ENCODE assay signal across 22 cellular contexts in genomic region chr19:7460562-7460966, GRCh38. TPM values are rescaled to one million over a fixed set of nuclear protein-coding genes. Genes with fewer than 3 reads are reported as not detected.
DNase-seq lines count a peak whose midpoint lies in the region; FAIRE-seq and TF ChIP-seq lines count a peak whose summit lies in the region.
"Had no signal": no experiment of that assay in that cellular context is flagged by ENCODE, and none has a peak within 500 bp of the region (broad histone marks: within the 10 kb centered on the region; RNA-seq: fewer than 3 reads in every experiment).

No MANE protein-coding gene starts in this region.

- TF ChIP-seq CTCF in osteoblast (IDR thresholded peaks at IDR 0.05; ENCODE audit: extremely low read depth, low read depth, low read length), result no peak
- TF ChIP-seq CTCF in prostate gland (IDR thresholded peaks at IDR 0.05), result no peak

- peaks cover 24% of the 10 kb centered on the region for H3K36me3 ChIP-seq in osteoblast (ENCODE audit: insufficient read depth, low read length)
- peaks cover 6 to 23% of the 10 kb centered on the region in 2 donors for H3K36me3 ChIP-seq in prostate gland

- intact Hi-C loops in activated CD4-positive, alpha-beta T cell treated with anti-CD3 and anti-CD28 coated beads, Interleukin-2, amount 10 ng/mL, durations not matched to agents 24 days and 14 days (cut with micrococcal nuclease), result no loop called here
- intact Hi-C loops in prostate gland (cut with DNase I), result no loop called here

- H3K9me3 ChIP-seq in osteoblast (ENCODE audit: low read depth, low read length) (no peaks in the 10 kb centered on the region), prostate gland (no peaks in the 10 kb centered on the region)
- H3K9me3 ChIP-seq: body of pancreas, gastrocnemius medialis had no signal

- no peak overlapping the region for H3K4me3 Mint-ChIP-seq in activated CD4-positive, alpha-beta T cell treated with anti-CD3 and anti-CD28 coated beads, Interleukin-2, amount 10 ng/mL, durations not matched to agents 24 days and 14 days
- H3K4me3 Mint-ChIP-seq: activated CD4-positive, alpha-beta T cell treated with anti-CD3 and anti-CD28 coated beads, Interleukin-2, amount 10 ng/mL, durations not matched to agents 7 days and 5 days; activated naive CD4-positive, alpha-beta T cell treated with anti-CD3 and anti-CD28 coated beads for 36 hours; CD8-positive, alpha-beta memory T cell; naive B cell had no signal

- H3K27me3 Mint-ChIP-seq in activated CD4-positive, alpha-beta T cell treated with anti-CD3 and anti-CD28 coated beads, Interleukin-2, amount 10 ng/mL, durations not matched to agents 24 days and 14 days, result no peaks in the 10 kb centered on the region
- H3K27me3 Mint-ChIP-seq: activated CD4-positive, alpha-beta T cell treated with anti-CD3 and anti-CD28 coated beads, Interleukin-2, amount 10 ng/mL, durations not matched to agents 7 days and 5 days; CD8-positive, alpha-beta memory T cell; naive B cell had no signal

- peak overlapping the region; percentile 34 for H3K27ac ChIP-seq in epithelial cell of prostate
- no peak overlapping the region for H3K27ac ChIP-seq in osteoblast (ENCODE audit: low read depth, low read length)
- no peak overlapping the region for H3K27ac ChIP-seq in prostate gland
- H3K27ac ChIP-seq: body of pancreas, gastrocnemius medialis, HL-60, parathyroid adenoma had no signal

- no peaks in the 10 kb centered on the region for H3K9me3 Mint-ChIP-seq in activated CD4-positive, alpha-beta T cell treated with anti-CD3 and anti-CD28 coated beads, Interleukin-2, amount 10 ng/mL, durations not matched to agents 24 days and 14 days
- H3K9me3 Mint-ChIP-seq: activated CD4-positive, alpha-beta T cell treated with anti-CD3 and anti-CD28 coated beads, Interleukin-2, amount 10 ng/mL, durations not matched to agents 7 days and 5 days; CD8-positive, alpha-beta memory T cell; naive B cell had no signal

- H3K4me1 ChIP-seq in osteoblast (ENCODE audit: insufficient read depth, low read length) (no peaks in the 10 kb centered on the region), prostate gland (replicated peaks) (no peaks in the 10 kb centered on the region)
- H3K4me1 ChIP-seq: body of pancreas, gastrocnemius medialis, parathyroid adenoma had no signal

- no peak for FAIRE-seq in GM12891 (lab: Jason Lieb, UNC)
- FAIRE-seq: endothelial cell of umbilical vein had no signal

- 90% methylated on average over 14 of the region's 14 CpGs for WGBS in prostate gland

- peaks cover 6% of the 10 kb centered on the region for H3K79me2 ChIP-seq in osteoblast (ENCODE audit: insufficient read depth, low read length)

- no peaks in the 10 kb centered on the region for H3K4me1 Mint-ChIP-seq in activated CD4-positive, alpha-beta T cell treated with anti-CD3 and anti-CD28 coated beads, Interleukin-2, amount 10 ng/mL, durations not matched to agents 24 days and 14 days
- H3K4me1 Mint-ChIP-seq: activated CD4-positive, alpha-beta T cell treated with anti-CD3 and anti-CD28 coated beads, Interleukin-2, amount 10 ng/mL, durations not matched to agents 7 days and 5 days had no signal

- DNase-seq in ELR (ENCODE audit: low read depth) (peak; percentile 86), NCI-H226 (peak; percentile 53), epithelial cell of prostate (ENCODE audit: low read depth, low spot score) (no peak), osteoblast (ENCODE audit: insufficient read length, low spot score, missing footprints) (peak; percentile 62), GM12891 (ENCODE audit: insufficient read length, low spot score) (no peak), prostate gland (ENCODE audit: low spot score) (no peak)
- no peak for DNase-seq in activated CD4-positive, alpha-beta T cell treated with anti-CD3 and anti-CD28 coated beads, Interleukin-2, amount 10 ng/mL, durations not matched to agents 24 days and 14 days
- no peak for DNase-seq in activated CD4-positive, alpha-beta T cell treated with anti-CD3 and anti-CD28 coated beads, Interleukin-2, amount 50 U/mL, for 4 hours
- DNase-seq: activated CD4-positive, alpha-beta T cell treated with anti-CD3 and anti-CD28 coated beads, Interleukin-2, amount 10 ng/mL, durations not matched to agents 7 days and 5 days; activated naive CD4-positive, alpha-beta T cell treated with anti-CD3 and anti-CD28 coated beads for 36 hours; activated T-cell treated with anti-CD3 and anti-CD28 coated beads for 4 hours; body of pancreas; CD8-positive, alpha-beta memory T cell; gastrocnemius medialis; naive B cell; NCI-H2171; NCI-H748 treated with DMSO at 0.1 percent for 48 hours; PC-3; stimulated activated CD4-positive, alpha-beta T cell treated with anti-CD3 and anti-CD28 coated beads, Interleukin-4, amount 100 ng/mL, for 1 hour had no signal

- no peak overlapping the region for H3K4me2 ChIP-seq in osteoblast (ENCODE audit: insufficient read depth, low read length)

- no peak overlapping the region for H3K27ac Mint-ChIP-seq in activated CD4-positive, alpha-beta T cell treated with anti-CD3 and anti-CD28 coated beads, Interleukin-2, amount 10 ng/mL, durations not matched to agents 24 days and 14 days
- H3K27ac Mint-ChIP-seq: activated CD4-positive, alpha-beta T cell treated with anti-CD3 and anti-CD28 coated beads, Interleukin-2, amount 10 ng/mL, durations not matched to agents 7 days and 5 days; activated naive CD4-positive, alpha-beta T cell treated with anti-CD3 and anti-CD28 coated beads for 36 hours had no signal

- no peak overlapping the region for H2AFZ ChIP-seq in osteoblast (ENCODE audit: low read length)
- H2AFZ ChIP-seq: parathyroid adenoma had no signal

- no peak overlapping the region for H3K4me3 ChIP-seq in osteoblast (ENCODE audit: insufficient read depth, low read length)
- no peak overlapping the region for H3K4me3 ChIP-seq in prostate gland
- H3K4me3 ChIP-seq: body of pancreas, gastrocnemius medialis had no signal

- H3K27me3 ChIP-seq in osteoblast (ENCODE audit: insufficient read depth, low read length) (no peaks in the 10 kb centered on the region), prostate gland (replicated peaks; ENCODE audit: insufficient read depth) (no peaks in the 10 kb centered on the region)
- H3K27me3 ChIP-seq: body of pancreas, gastrocnemius medialis had no signal

- H3K36me3 Mint-ChIP-seq in activated CD4-positive, alpha-beta T cell treated with anti-CD3 and anti-CD28 coated beads, Interleukin-2, amount 10 ng/mL, durations not matched to agents 24 days and 14 days (ENCODE audit: low read depth), result peaks cover 44% of the 10 kb centered on the region

- no peaks in the 10 kb centered on the region for H4K20me1 ChIP-seq in osteoblast (ENCODE audit: insufficient read depth, low read length)

- TF ChIP-seq POLR2A in GM12891 (IDR thresholded peaks at IDR 0.05; ENCODE audit: low read depth, low read length) (no peak), prostate gland (IDR thresholded peaks at IDR 0.05) (no peak)

TF ChIP-seq in GM12891, 5 proteins besides CTCF, POLR2A, EP300 and RAD21:
- no peak for TF ChIP-seq SPI1 (IDR thresholded peaks at IDR 0.05; ENCODE audit: low read depth, low read length)
- no peak for TF ChIP-seq TAF1 (IDR thresholded peaks at IDR 0.05; ENCODE audit: low read depth, low read length)
- no peak for TF ChIP-seq POU2F2 (IDR thresholded peaks at IDR 0.05; ENCODE audit: low read depth, low read length)
- no peak for TF ChIP-seq POLR2AphosphoS5 (IDR thresholded peaks at IDR 0.05; ENCODE audit: low read depth, low read length)
- TF ChIP-seq PAX5 (IDR thresholded peaks at IDR 0.05; ENCODE audit: insufficient read depth, low read length, severe bottlenecking), result no peak

RNA-seq across cellular contexts. Expression of gene PEX11G, which starts 28.3 kb away (rescaled TPM):
- 2.9 and 4.1 TPM in 2 replicates for total RNA-seq in osteoblast
- 1.1 and 1.2 TPM in 2 replicates for total RNA-seq in activated CD4-positive, alpha-beta T cell treated with anti-CD3 and anti-CD28 coated beads, Interleukin-2, amount 10 ng/mL, durations not matched to agents 24 days and 14 days
- 2.3 TPM for polyA plus RNA-seq in GM12891 (2012; ENCODE audit: low read depth, missing spikeins)
- total RNA-seq in prostate gland, result 10 to 100 TPM; 13.1 to 17.4 TPM

RNA-seq across cellular contexts. Expression of gene ZNF358, which starts 55.3 kb away (rescaled TPM):
- total RNA-seq in osteoblast, result 25.0 and 26.1 TPM in 2 replicates
- total RNA-seq in activated CD4-positive, alpha-beta T cell treated with anti-CD3 and anti-CD28 coated beads, Interleukin-2, amount 10 ng/mL, durations not matched to agents 24 days and 14 days, result 5.1 and 5.7 TPM in 2 replicates
- polyA plus RNA-seq in GM12891 (2012; ENCODE audit: low read depth, missing spikeins), result 6.6 TPM
- 100 to 1,000 TPM; 104 to 116 TPM for total RNA-seq in prostate gland

Comparison
In these comparisons a context has a peak if more than half of its experiments do, and no peak if none do; other contexts are left out.
1. DNase-seq: peak in ELR (single experiment), NCI-H226 (single experiment) and osteoblast (single experiment); none in epithelial cell of prostate (single experiment), activated CD4-positive, alpha-beta T cell treated with anti-CD3 and anti-CD28 coated beads, Interleukin-2, amount 10 ng/mL, durations not matched to agents 24 days and 14 days (single experiment), activated CD4-positive, alpha-beta T cell treated with anti-CD3 and anti-CD28 coated beads, Interleukin-2, amount 50 U/mL, for 4 hours (0 of 2), GM12891 (single experiment) and prostate gland (single experiment).